In genomic region chr16:16154292-16154951, GRCh38 we compare ENCODE assay signal across 1 cellular context.
A peak's percentile ranks its signal among the peaks of the same experiment; 100 is the strongest.
TF ChIP-seq lines count a peak whose summit lies in the region.

No MANE protein-coding gene starts in this region.

TF ChIP-seq in K562, 482 proteins besides CTCF, POLR2A, EP300 and RAD21 (continued from another document):
- no peak for TF ChIP-seq CAMTA2 (CRISPR knock-in tag; conservative IDR thresholded peaks at IDR 0.05)
- no peak for TF ChIP-seq ZFPM2 (CRISPR knock-in tag; IDR thresholded peaks at IDR 0.05)
- TF ChIP-seq ZNF785 (CRISPR knock-in tag; IDR thresholded peaks at IDR 0.05): no peak
- TF ChIP-seq RCOR1 (IDR thresholded peaks at IDR 0.05; ENCODE audit: borderline replicate concordance in 1 of 2, low read depth in 2 of 2, low read length in 2 of 2): 0 out of 4 replicates have a peak, but pooled peaks of 1 of the 2 experiments have one; percentile 4
- no peak for TF ChIP-seq NCOA4 (IDR thresholded peaks at IDR 0.05; ENCODE audit: partially characterized antibody)
TF ChIP-seq in K562: peak in this region for 21.
